ENCODE assay signal across 34 cellular contexts in genomic region chr9:104173020-104173419, GRCh38.
"Had no signal": no experiment of that assay in that cellular context is flagged by ENCODE, and none has a peak within 500 bp of the region (broad histone marks: within the 10 kb centered on the region; RNA-seq: fewer than 3 reads in every experiment).

No MANE protein-coding gene starts in this region.

- H3K36me3 ChIP-seq: adrenal gland, ascending aorta, brain microvascular endothelial cell, breast epithelium, cardiac muscle cell had no signal

- FAIRE-seq: astrocyte, bronchial epithelial cell had no signal

- H3K9me3 ChIP-seq: adrenal gland, body of pancreas, breast epithelium had no signal

- H3K4me1 ChIP-seq: adrenal gland, ascending aorta, body of pancreas, breast epithelium had no signal

- DNase-seq: activated effector memory CD4-positive, alpha-beta T cell treated with anti-CD3 and anti-CD28 coated beads, Interleukin-2, amount 50 U/mL, for 16 hours; activated effector memory CD4-positive, alpha-beta T cell treated with Interleukin-2 at 50 U/mL for 16 hours; activated gamma-delta T cell; activated gamma-delta T cell treated with Interleukin-2 at 50 U/mL for 16 hours; activated naive CD4-positive, alpha-beta T cell; activated naive CD4-positive, alpha-beta T cell treated with anti-CD3 and anti-CD28 coated beads for 36 hours; activated naive CD4-positive, alpha-beta T cell treated with anti-CD3 and anti-CD28 coated beads, Interleukin-2, amount 10 ng/mL, durations not matched to agents 7 days and 5 days; activated naive CD4-positive, alpha-beta T cell treated with anti-CD3 and anti-CD28 coated beads, Interleukin-2, amount 50 U/mL, for 16 hours; activated naive CD4-positive, alpha-beta T cell treated with Interleukin-2 at 50 U/mL for 16 hours; activated naive CD8-positive, alpha-beta T cell treated with anti-CD3 and anti-CD28 coated beads for 36 hours; activated naive CD8-positive, alpha-beta T cell treated with anti-CD3 and anti-CD28 coated beads, Interleukin-2, amount 10 ng/mL, durations not matched to agents 7 days and 5 days; activated naive CD8-positive, alpha-beta T cell treated with anti-CD3 and anti-CD28 coated beads, Interleukin-2, amount 50 U/mL, for 24 hours; activated T-cell treated with anti-CD3 and anti-CD28 coated beads, Interleukin-2, amount 50 U/mL, for 1 hour; activated T-cell treated with anti-CD3 and anti-CD28 coated beads, Interleukin-2, amount 50 U/mL, for 24 hours; activated T-cell treated with anti-CD3 and anti-CD28 coated beads, Interleukin-2, amount 50 U/mL, for 4 hours; activated T-cell treated with anti-CD3 and anti-CD28 coated beads, Interleukin-2, amount 50 U/mL, for 48 hours; activated T-cell treated with anti-CD3 and anti-CD28 coated beads, Interleukin-2, amount 50 U/mL, for 72 hours; adrenal gland; amniotic stem cell; amygdala; anterior cingulate cortex; aorta; body of pancreas; brain microvascular endothelial cell; caudate nucleus; central memory CD4-positive, alpha-beta T cell; cerebellar nuclear complex had no signal

- H3K27me3 ChIP-seq: adrenal gland, ascending aorta, body of pancreas, brain microvascular endothelial cell, breast epithelium, cardiac muscle cell had no signal

- ATAC-seq: activated naive CD4-positive, alpha-beta T cell treated with anti-CD3 and anti-CD28 coated beads, Interleukin-2, amount 50 U/mL, for 72 hours; activated naive CD8-positive, alpha-beta T cell treated with anti-CD3 and anti-CD28 coated beads, Interleukin-2, amount 50 U/mL, for 24 hours; activated T-cell treated with anti-CD3 and anti-CD28 coated beads, Interleukin-2, amount 50 U/mL, for 4 hours; activated T-cell treated with anti-CD3 and anti-CD28 coated beads, Interleukin-2, amount 50 U/mL, for 72 hours; activated T-helper 17 cell treated with anti-CD3 and anti-CD28 coated beads, Interleukin-2, amount 50 U/mL, for 72 hours; body of pancreas had no signal

- H3K4me3 ChIP-seq: adrenal gland, ascending aorta, body of pancreas, breast epithelium, cardiac muscle cell had no signal

- H3K27ac ChIP-seq: adrenal gland, ascending aorta, body of pancreas, brain microvascular endothelial cell, breast epithelium, cardiac muscle cell had no signal
